1 cellular context compared by ENCODE assay signal in the genomic region with DNA sequence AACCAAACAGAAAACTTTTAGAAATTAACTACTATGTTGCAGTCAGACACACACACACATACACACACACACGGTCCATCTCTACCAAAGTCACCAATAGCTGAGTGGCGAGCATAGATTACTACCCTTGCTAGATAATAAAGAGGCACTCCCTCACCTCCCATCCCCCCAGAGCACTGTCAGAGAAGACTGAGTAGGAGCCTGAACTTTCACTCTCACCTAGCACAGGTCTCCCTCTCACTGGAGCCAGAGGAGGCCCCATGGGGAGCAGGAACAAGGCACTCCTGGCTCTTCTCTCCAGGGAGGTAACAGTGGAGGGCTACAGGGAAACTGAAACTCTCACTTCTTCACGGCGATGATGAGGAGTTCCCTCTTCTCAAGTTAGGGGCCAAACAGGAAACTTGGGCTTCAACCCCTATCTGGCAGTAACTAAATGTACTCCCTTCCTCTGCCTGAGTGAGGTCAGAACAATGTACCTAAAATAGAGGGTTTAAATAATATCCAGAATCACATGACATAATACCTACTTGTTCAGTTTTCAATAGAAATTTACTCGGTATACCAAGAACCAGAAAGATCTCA.
TF ChIP-seq lines count a peak whose summit lies in the region.

No MANE protein-coding gene starts in this region.

TF ChIP-seq in H1, 55 proteins besides CTCF, POLR2A, EP300 and RAD21 (continued from another document):
- TF ChIP-seq, protein P1, sequence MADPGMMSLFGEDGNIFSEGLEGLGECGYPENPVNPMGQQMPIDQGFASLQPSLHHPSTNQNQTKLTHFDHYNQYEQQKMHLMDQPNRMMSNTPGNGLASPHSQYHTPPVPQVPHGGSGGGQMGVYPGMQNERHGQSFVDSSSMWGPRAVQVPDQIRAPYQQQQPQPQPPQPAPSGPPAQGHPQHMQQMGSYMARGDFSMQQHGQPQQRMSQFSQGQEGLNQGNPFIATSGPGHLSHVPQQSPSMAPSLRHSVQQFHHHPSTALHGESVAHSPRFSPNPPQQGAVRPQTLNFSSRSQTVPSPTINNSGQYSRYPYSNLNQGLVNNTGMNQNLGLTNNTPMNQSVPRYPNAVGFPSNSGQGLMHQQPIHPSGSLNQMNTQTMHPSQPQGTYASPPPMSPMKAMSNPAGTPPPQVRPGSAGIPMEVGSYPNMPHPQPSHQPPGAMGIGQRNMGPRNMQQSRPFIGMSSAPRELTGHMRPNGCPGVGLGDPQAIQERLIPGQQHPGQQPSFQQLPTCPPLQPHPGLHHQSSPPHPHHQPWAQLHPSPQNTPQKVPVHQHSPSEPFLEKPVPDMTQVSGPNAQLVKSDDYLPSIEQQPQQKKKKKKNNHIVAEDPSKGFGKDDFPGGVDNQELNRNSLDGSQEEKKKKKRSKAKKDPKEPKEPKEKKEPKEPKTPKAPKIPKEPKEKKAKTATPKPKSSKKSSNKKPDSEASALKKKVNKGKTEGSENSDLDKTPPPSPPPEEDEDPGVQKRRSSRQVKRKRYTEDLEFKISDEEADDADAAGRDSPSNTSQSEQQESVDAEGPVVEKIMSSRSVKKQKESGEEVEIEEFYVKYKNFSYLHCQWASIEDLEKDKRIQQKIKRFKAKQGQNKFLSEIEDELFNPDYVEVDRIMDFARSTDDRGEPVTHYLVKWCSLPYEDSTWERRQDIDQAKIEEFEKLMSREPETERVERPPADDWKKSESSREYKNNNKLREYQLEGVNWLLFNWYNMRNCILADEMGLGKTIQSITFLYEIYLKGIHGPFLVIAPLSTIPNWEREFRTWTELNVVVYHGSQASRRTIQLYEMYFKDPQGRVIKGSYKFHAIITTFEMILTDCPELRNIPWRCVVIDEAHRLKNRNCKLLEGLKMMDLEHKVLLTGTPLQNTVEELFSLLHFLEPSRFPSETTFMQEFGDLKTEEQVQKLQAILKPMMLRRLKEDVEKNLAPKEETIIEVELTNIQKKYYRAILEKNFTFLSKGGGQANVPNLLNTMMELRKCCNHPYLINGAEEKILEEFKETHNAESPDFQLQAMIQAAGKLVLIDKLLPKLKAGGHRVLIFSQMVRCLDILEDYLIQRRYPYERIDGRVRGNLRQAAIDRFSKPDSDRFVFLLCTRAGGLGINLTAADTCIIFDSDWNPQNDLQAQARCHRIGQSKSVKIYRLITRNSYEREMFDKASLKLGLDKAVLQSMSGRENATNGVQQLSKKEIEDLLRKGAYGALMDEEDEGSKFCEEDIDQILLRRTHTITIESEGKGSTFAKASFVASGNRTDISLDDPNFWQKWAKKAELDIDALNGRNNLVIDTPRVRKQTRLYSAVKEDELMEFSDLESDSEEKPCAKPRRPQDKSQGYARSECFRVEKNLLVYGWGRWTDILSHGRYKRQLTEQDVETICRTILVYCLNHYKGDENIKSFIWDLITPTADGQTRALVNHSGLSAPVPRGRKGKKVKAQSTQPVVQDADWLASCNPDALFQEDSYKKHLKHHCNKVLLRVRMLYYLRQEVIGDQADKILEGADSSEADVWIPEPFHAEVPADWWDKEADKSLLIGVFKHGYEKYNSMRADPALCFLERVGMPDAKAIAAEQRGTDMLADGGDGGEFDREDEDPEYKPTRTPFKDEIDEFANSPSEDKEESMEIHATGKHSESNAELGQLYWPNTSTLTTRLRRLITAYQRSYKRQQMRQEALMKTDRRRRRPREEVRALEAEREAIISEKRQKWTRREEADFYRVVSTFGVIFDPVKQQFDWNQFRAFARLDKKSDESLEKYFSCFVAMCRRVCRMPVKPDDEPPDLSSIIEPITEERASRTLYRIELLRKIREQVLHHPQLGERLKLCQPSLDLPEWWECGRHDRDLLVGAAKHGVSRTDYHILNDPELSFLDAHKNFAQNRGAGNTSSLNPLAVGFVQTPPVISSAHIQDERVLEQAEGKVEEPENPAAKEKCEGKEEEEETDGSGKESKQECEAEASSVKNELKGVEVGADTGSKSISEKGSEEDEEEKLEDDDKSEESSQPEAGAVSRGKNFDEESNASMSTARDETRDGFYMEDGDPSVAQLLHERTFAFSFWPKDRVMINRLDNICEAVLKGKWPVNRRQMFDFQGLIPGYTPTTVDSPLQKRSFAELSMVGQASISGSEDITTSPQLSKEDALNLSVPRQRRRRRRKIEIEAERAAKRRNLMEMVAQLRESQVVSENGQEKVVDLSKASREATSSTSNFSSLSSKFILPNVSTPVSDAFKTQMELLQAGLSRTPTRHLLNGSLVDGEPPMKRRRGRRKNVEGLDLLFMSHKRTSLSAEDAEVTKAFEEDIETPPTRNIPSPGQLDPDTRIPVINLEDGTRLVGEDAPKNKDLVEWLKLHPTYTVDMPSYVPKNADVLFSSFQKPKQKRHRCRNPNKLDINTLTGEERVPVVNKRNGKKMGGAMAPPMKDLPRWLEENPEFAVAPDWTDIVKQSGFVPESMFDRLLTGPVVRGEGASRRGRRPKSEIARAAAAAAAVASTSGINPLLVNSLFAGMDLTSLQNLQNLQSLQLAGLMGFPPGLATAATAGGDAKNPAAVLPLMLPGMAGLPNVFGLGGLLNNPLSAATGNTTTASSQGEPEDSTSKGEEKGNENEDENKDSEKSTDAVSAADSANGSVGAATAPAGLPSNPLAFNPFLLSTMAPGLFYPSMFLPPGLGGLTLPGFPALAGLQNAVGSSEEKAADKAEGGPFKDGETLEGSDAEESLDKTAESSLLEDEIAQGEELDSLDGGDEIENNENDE (IDR thresholded peaks at IDR 0.05; ENCODE audit: insufficient replicate concordance, low read length) = no peak
- TF ChIP-seq KDM4A (IDR thresholded peaks at IDR 0.05; ENCODE audit: low read depth, low read length, severe bottlenecking) = no peak
- no peak for TF ChIP-seq JUN (IDR thresholded peaks at IDR 0.05; ENCODE audit: low read depth, low read length)
- no peak for TF ChIP-seq SP1 (IDR thresholded peaks at IDR 0.05; ENCODE audit: low read depth, low read length)
- no peak for TF ChIP-seq EZH2 (IDR thresholded peaks at IDR 0.05; ENCODE audit: low read depth, low read length, severe bottlenecking)
- no peak for TF ChIP-seq HDAC2 (IDR thresholded peaks at IDR 0.05; ENCODE audit: borderline replicate concordance in 1 of 2, low read depth in 2 of 2, low read length in 2 of 2)
- TF ChIP-seq GABPA (IDR thresholded peaks at IDR 0.05; ENCODE audit: borderline replicate concordance, insufficient read depth, low read length) = no peak
- no peak for TF ChIP-seq JUND (IDR thresholded peaks at IDR 0.05; ENCODE audit: low read length)
- no peak for TF ChIP-seq CREB1 (IDR thresholded peaks at IDR 0.05)
- no peak for TF ChIP-seq ZNF274 (IDR thresholded peaks at IDR 0.05; ENCODE audit: borderline replicate concordance, extremely low read depth, low read length)
- TF ChIP-seq, protein P2, sequence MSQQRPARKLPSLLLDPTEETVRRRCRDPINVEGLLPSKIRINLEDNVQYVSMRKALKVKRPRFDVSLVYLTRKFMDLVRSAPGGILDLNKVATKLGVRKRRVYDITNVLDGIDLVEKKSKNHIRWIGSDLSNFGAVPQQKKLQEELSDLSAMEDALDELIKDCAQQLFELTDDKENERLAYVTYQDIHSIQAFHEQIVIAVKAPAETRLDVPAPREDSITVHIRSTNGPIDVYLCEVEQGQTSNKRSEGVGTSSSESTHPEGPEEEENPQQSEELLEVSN (IDR thresholded peaks at IDR 0.05) = no peak
- no peak for TF ChIP-seq GTF2F1 (IDR thresholded peaks at IDR 0.05; ENCODE audit: borderline replicate concordance, low read depth, low read length)
- no peak for TF ChIP-seq CHD2 (IDR thresholded peaks at IDR 0.05; ENCODE audit: low read length)
- TF ChIP-seq CEBPB (IDR thresholded peaks at IDR 0.05; ENCODE audit: low read depth, low read length) = no peak
- no peak for TF ChIP-seq YY1 (IDR thresholded peaks at IDR 0.05; ENCODE audit: low read depth, low read length)
TF ChIP-seq in H1: peak in this region for 0.
